Comparison of ENCODE assay signal across 8 cellular contexts in genomic region chr13:42048323-42048624, GRCh38. TPM values are rescaled to one million over a fixed set of nuclear protein-coding genes. Genes with fewer than 3 reads are reported as not detected.
DNase-seq lines count a peak whose midpoint lies in the region; ATAC-seq and TF ChIP-seq lines count a peak whose summit lies in the region.

No MANE protein-coding gene starts in this region.

- intact Hi-C loops in psoas muscle (cut with DNase I), result loop anchor here in 1 of 2 donors (10.0 kb wide), 1 partner anchor 383 kb away; no protein-coding TSS in a partner anchor

- no peaks in the 10 kb centered on the region for H3K9me3 ChIP-seq in WERI-Rb-1 (ENCODE audit: severe bottlenecking)
- H3K9me3 ChIP-seq in psoas muscle, result no peaks in the 10 kb centered on the region

- WGBS in psoas muscle, 3 donors, result 0 to 1% (median 0%) methylated on average over 18 to 24 of the region's 24 CpGs

- peak overlapping the region; percentile 69 for H3K27ac ChIP-seq in WERI-Rb-1
- peak overlapping the region; percentile 78 for H3K27ac ChIP-seq in psoas muscle

- peak overlapping the region; percentile 60 for H3K4me3 ChIP-seq in WERI-Rb-1 (ENCODE audit: low read depth, low read length)
- H3K4me3 ChIP-seq in psoas muscle, result peak overlapping the region; percentile 88

- DNase-seq in WERI-Rb-1 (no peak), germinal center (ENCODE audit: low spot score) (peak; percentile 8), psoas muscle (no peak), NCI-H187 treated with DMSO at 0.1 percent for 48 hours (lab: John Stamatoyannopoulos, UW) (no peak), NCI-H2029 treated with DMSO at 0.1 percent for 48 hours (lab: John Stamatoyannopoulos, UW) (no peak), NCI-H1092 treated with DMSO at 0.1 percent for 48 hours (lab: John Stamatoyannopoulos, UW) (no peak)

- H3K36me3 ChIP-seq in WERI-Rb-1 (no peaks in the 10 kb centered on the region), psoas muscle (ENCODE audit: insufficient read depth in 1 of 2, low read depth in 1 of 2) (no peaks in the 10 kb centered on the region)

- H3K4me1 ChIP-seq in psoas muscle, result peaks cover 11% of the 10 kb centered on the region

- H3K27me3 ChIP-seq in WERI-Rb-1 (ENCODE audit: insufficient read depth, low read depth, severe bottlenecking) (no peaks in the 10 kb centered on the region), psoas muscle (ENCODE audit: insufficient read depth in 3 of 3, low read length in 2 of 3) (no peaks in the 10 kb centered on the region)

- no peak for TF ChIP-seq CTCF in WERI-Rb-1 (IDR thresholded peaks at IDR 0.05; ENCODE audit: low read depth, low read length)
- no peak for TF ChIP-seq CTCF in psoas muscle (IDR thresholded peaks at IDR 0.05)

- ATAC-seq in GM19025 (IDR thresholded peaks at IDR 0.05; ENCODE audit: low read depth, unreplicated experiment) (peak; percentile 22), HG02981 (IDR thresholded peaks at IDR 0.05; ENCODE audit: unreplicated experiment) (peak; percentile 31), psoas muscle (peak; percentile 12 to 20 (median 19))

RNA-seq across cellular contexts. Expression of gene DGKH, which starts 0.2 kb away (rescaled TPM):
- 1 to 10 TPM; 2.1 to 4.6 (median 3.9) TPM for total RNA-seq in psoas muscle
- polyA plus RNA-seq in psoas muscle, result under 1 TPM; 0.42 to 0.63 (median 0.51) TPM
